In the genomic region with DNA sequence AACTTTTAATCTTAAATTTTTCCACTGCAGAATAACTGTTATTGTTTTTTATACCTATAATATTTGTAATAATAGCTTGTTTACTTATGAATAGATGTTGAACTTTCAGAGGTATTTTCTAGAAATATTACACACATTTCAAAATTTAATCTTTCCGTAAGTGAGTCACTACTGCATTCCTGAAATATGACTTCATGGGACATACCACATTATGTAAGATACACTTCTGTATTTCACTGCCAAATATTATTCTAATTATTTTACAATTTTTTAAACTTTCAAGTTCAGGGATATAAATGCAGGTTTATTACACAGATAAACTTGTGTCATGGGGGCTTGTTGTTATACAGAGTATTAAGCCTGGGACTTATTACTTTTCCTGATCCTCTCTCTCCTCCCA, we compare ENCODE assay signal across 22 cellular contexts.
"Had no signal": no experiment of that assay in that cellular context is flagged by ENCODE, and none has a peak within 500 bp of the region (broad histone marks: within the 10 kb centered on the region; RNA-seq: fewer than 3 reads in every experiment).

No MANE protein-coding gene starts in this region.

- H3K36me3 Mint-ChIP-seq: neural progenitor cell; stimulated activated memory B cell treated with anti-CD40 and anti-IgM and Interleukin-4, amounts not matched to agents 10 μg/mL and 1 μg/mL and 100 μg/mL, for 72 hours had no signal

- H3K9me3 ChIP-seq: gastrocnemius medialis, pancreas, thoracic aorta had no signal

- H3K27me3 ChIP-seq: gastrocnemius medialis, heart right ventricle, neural progenitor cell, pancreas, spleen, transverse colon had no signal

- H3K27ac Mint-ChIP-seq: naive thymus-derived CD8-positive, alpha-beta T cell; neural progenitor cell; progenitor cell of endocrine pancreas; stimulated activated memory B cell treated with anti-CD40 and anti-IgM and Interleukin-4, amounts not matched to agents 10 μg/mL and 1 μg/mL and 100 μg/mL, for 72 hours; stimulated activated naive CD8-positive, alpha-beta T cell treated with anti-CD3 and anti-CD28 coated beads, Interleukin-15, amount 100 ng/mL, for 72 hours had no signal

- H3K4me3 Mint-ChIP-seq: naive thymus-derived CD8-positive, alpha-beta T cell; neural progenitor cell; stimulated activated memory B cell treated with anti-CD40 and anti-IgM and Interleukin-4, amounts not matched to agents 10 μg/mL and 1 μg/mL and 100 μg/mL, for 72 hours; stimulated activated naive CD8-positive, alpha-beta T cell treated with anti-CD3 and anti-CD28 coated beads, Interleukin-15, amount 100 ng/mL, for 72 hours had no signal

- H3K4me3 ChIP-seq: coronary artery, gastrocnemius medialis, heart right ventricle, mucosa of descending colon, neural progenitor cell, pancreas, spleen, thoracic aorta, transverse colon had no signal

- H3K27ac ChIP-seq: coronary artery, gastrocnemius medialis, heart right ventricle, neural progenitor cell, pancreas, spleen, thoracic aorta, transverse colon had no signal

- H3K4me1 Mint-ChIP-seq: naive thymus-derived CD8-positive, alpha-beta T cell; stimulated activated memory B cell treated with anti-CD40 and anti-IgM and Interleukin-4, amounts not matched to agents 10 μg/mL and 1 μg/mL and 100 μg/mL, for 72 hours; stimulated activated naive CD8-positive, alpha-beta T cell treated with anti-CD3 and anti-CD28 coated beads, Interleukin-15, amount 100 ng/mL, for 72 hours had no signal

- H3K36me3 ChIP-seq: gastrocnemius medialis, heart right ventricle, neural progenitor cell, pancreas, spleen, thoracic aorta, transverse colon had no signal

- H3K4me1 ChIP-seq: gastrocnemius medialis, heart right ventricle, pancreas, spleen, transverse colon had no signal

- DNase-seq: effector CD8-positive, alpha-beta T cell; gastrocnemius medialis; heart right ventricle; hypothalamus; islet precursor cell; mammary epithelial cell; mucosa of descending colon; naive thymus-derived CD8-positive, alpha-beta T cell; nucleus accumbens; pancreas; right cardiac atrium; spleen; stimulated activated CD4-positive, alpha-beta T cell treated with anti-CD3 and anti-CD28 coated beads, Interleukin-15, amount 100 ng/mL, for 24 hours; stimulated activated CD4-positive, alpha-beta T cell treated with anti-CD3 and anti-CD28 coated beads, Interleukin-1b, Interleukin-23, amount 100 ng/mL, for 48 hours; stimulated activated CD4-positive, alpha-beta T cell treated with anti-CD3 and anti-CD28 coated beads, Interleukin-4, amount 100 ng/mL, for 24 hours; stimulated activated naive CD8-positive, alpha-beta T cell treated with anti-CD3 and anti-CD28 coated beads, Interleukin-15, amount 100 ng/mL, for 72 hours; transverse colon had no signal

- H3K27me3 Mint-ChIP-seq: naive thymus-derived CD8-positive, alpha-beta T cell; progenitor cell of endocrine pancreas; stimulated activated memory B cell treated with anti-CD40 and anti-IgM and Interleukin-4, amounts not matched to agents 10 μg/mL and 1 μg/mL and 100 μg/mL, for 72 hours; stimulated activated naive CD8-positive, alpha-beta T cell treated with anti-CD3 and anti-CD28 coated beads, Interleukin-15, amount 100 ng/mL, for 72 hours had no signal
